8 cellular contexts compared by ENCODE assay signal in genomic region chr2:95682889-95683517, GRCh38.
DNase-seq lines count a peak whose midpoint lies in the region; ATAC-seq and TF ChIP-seq lines count a peak whose summit lies in the region.
"Not testable (repeated sequence)": the region's sequence is repeated elsewhere in the genome, so short reads cannot be mapped to it uniquely, and the experiment has no call there.

No MANE protein-coding gene starts in this region.

- H3K9me3 Mint-ChIP-seq in CD4-positive, alpha-beta memory T cell; activated CD8-positive, alpha-beta T cell treated with anti-CD3 and anti-CD28 coated beads for 36 hours; progenitor cell of endocrine pancreas (ENCODE audit: low read depth): not testable (repeated sequence)

- DNase-seq in CD4-positive, alpha-beta memory T cell; activated CD8-positive, alpha-beta T cell treated with anti-CD3 and anti-CD28 coated beads for 36 hours; foreskin keratinocyte; lower leg skin (ENCODE audit: low spot score in 2 of 2); progenitor cell of endocrine pancreas (ENCODE audit: low spot score, unreplicated experiment): not testable (repeated sequence)
- DNase-seq in NCI-H2171 treated with DMSO at 0.1 percent for 48 hours (lab: John Stamatoyannopoulos, UW) (peak; percentile 61), caudate nucleus (lab: John Stamatoyannopoulos, UW) (peak in 4 of 61 donors; percentile 32 to 71 (median 48)), thyroid gland (peak; percentile 10 to 21)

- WGBS in lower leg skin, 2 donors: 3 to 4% methylated on average over 19 of the region's 19 CpGs
- WGBS in thyroid gland, 2 donors: 3% methylated on average over 19 of the region's 19 CpGs

- H3K4me3 ChIP-seq in CD4-positive, alpha-beta memory T cell (ENCODE audit: low read length in 2 of 2): not testable (repeated sequence)
- H3K4me3 ChIP-seq in lower leg skin (ENCODE audit: low read depth, poor library complexity, severe bottlenecking): peak overlapping the region; percentile 30
- peak overlapping the region; percentile 26 to 46 (median 40) for H3K4me3 ChIP-seq in thyroid gland (replicated peaks in 1 of 3)

- not testable (repeated sequence) for H3K27ac Mint-ChIP-seq in CD4-positive, alpha-beta memory T cell; activated CD8-positive, alpha-beta T cell treated with anti-CD3 and anti-CD28 coated beads for 36 hours; progenitor cell of endocrine pancreas

- peak; percentile 24 for ATAC-seq in activated CD8-positive, alpha-beta T cell treated with anti-CD3 and anti-CD28 coated beads for 36 hours
- peak; percentile 34 for ATAC-seq in foreskin keratinocyte

- H3K4me1 ChIP-seq in CD4-positive, alpha-beta memory T cell (ENCODE audit: insufficient read depth, low read length); foreskin keratinocyte: not testable (repeated sequence)
- H3K4me1 ChIP-seq in thyroid gland: peaks cover 37 to 65% of the 10 kb centered on the region in 2 donors

- CTCF ChIA-PET in CD4-positive, alpha-beta memory T cell (lab: Charles Lee; ENCODE audit: partially characterized antibody); activated CD8-positive, alpha-beta T cell treated with anti-CD3 and anti-CD28 coated beads for 36 hours (lab: Charles Lee): not testable (repeated sequence)

- H3K4me1 Mint-ChIP-seq in CD4-positive, alpha-beta memory T cell: peaks cover 0 to 17% (median 6%) of the 10 kb centered on the region in 4 donors
- not testable (repeated sequence) for H3K4me1 Mint-ChIP-seq in activated CD8-positive, alpha-beta T cell treated with anti-CD3 and anti-CD28 coated beads for 36 hours (ENCODE audit: low read depth)
- peaks cover 27% of the 10 kb centered on the region for H3K4me1 Mint-ChIP-seq in progenitor cell of endocrine pancreas (ENCODE audit: low read depth)

- TF ChIP-seq CTCF in activated CD8-positive, alpha-beta T cell treated with anti-CD3 and anti-CD28 coated beads for 36 hours (IDR thresholded peaks at IDR 0.05); foreskin keratinocyte (conservative IDR thresholded peaks at IDR 0.05); lower leg skin (IDR thresholded peaks at IDR 0.05); progenitor cell of endocrine pancreas (IDR thresholded peaks at IDR 0.05; ENCODE audit: unreplicated experiment); thyroid gland (IDR thresholded peaks at IDR 0.05): not testable (repeated sequence)

- H3K27me3 Mint-ChIP-seq in CD4-positive, alpha-beta memory T cell: peaks cover 13 to 25% of the 10 kb centered on the region in 2 donors
- H3K27me3 Mint-ChIP-seq in activated CD8-positive, alpha-beta T cell treated with anti-CD3 and anti-CD28 coated beads for 36 hours: peaks cover 11% of the 10 kb centered on the region
- peaks cover 61% of the 10 kb centered on the region for H3K27me3 Mint-ChIP-seq in progenitor cell of endocrine pancreas

- not testable (repeated sequence) for H3K27me3 ChIP-seq in CD4-positive, alpha-beta memory T cell (ENCODE audit: insufficient read depth, low read length); foreskin keratinocyte; thyroid gland

- POLR2A ChIA-PET in CD4-positive, alpha-beta memory T cell (lab: Charles Lee; ENCODE audit: partially characterized antibody); activated CD8-positive, alpha-beta T cell treated with anti-CD3 and anti-CD28 coated beads for 36 hours (lab: Charles Lee): not testable (repeated sequence)

- not testable (repeated sequence) for H3K36me3 ChIP-seq in CD4-positive, alpha-beta memory T cell (ENCODE audit: insufficient read depth, low read length); thyroid gland

- not testable (repeated sequence) for H3K9me3 ChIP-seq in CD4-positive, alpha-beta memory T cell (ENCODE audit: control insufficient read depth in 1 of 2, low read length in 2 of 2); thyroid gland

- H3K36me3 Mint-ChIP-seq in CD4-positive, alpha-beta memory T cell; activated CD8-positive, alpha-beta T cell treated with anti-CD3 and anti-CD28 coated beads for 36 hours (ENCODE audit: low read depth); progenitor cell of endocrine pancreas (ENCODE audit: insufficient read depth): not testable (repeated sequence)

- TF ChIP-seq POLR2A in lower leg skin (IDR thresholded peaks at IDR 0.05): not testable (repeated sequence)
- TF ChIP-seq POLR2A in thyroid gland (IDR thresholded peaks at IDR 0.05): peak in 1 of 2 donors; percentile 64

- H3K4me3 Mint-ChIP-seq in CD4-positive, alpha-beta memory T cell: peak overlapping the region in 5 of 8 donors; percentile 52 to 80 (median 68)
- peak overlapping the region; percentile 55 for H3K4me3 Mint-ChIP-seq in activated CD8-positive, alpha-beta T cell treated with anti-CD3 and anti-CD28 coated beads for 36 hours
- H3K4me3 Mint-ChIP-seq in progenitor cell of endocrine pancreas (ENCODE audit: low read depth): peak overlapping the region; percentile 76

- H3K27ac ChIP-seq in CD4-positive, alpha-beta memory T cell (ENCODE audit: low read depth, low read length): not testable (repeated sequence)
- peak overlapping the region; percentile 64 for H3K27ac ChIP-seq in caudate nucleus (ENCODE audit: low read depth, low read length)
- H3K27ac ChIP-seq in foreskin keratinocyte: peak overlapping the region; percentile 76
- H3K27ac ChIP-seq in thyroid gland: peak overlapping the region; percentile 94 to 97 (median 95)

- intact Hi-C loops in CD4-positive, alpha-beta memory T cell (cut with micrococcal nuclease); activated CD8-positive, alpha-beta T cell treated with anti-CD3 and anti-CD28 coated beads for 36 hours (cut with micrococcal nuclease); lower leg skin (cut with DNase I; ENCODE audit: low total_unique reads); thyroid gland (cut with DNase I): not testable (repeated sequence)
